8 cellular contexts compared by ENCODE assay signal in the genomic region with DNA sequence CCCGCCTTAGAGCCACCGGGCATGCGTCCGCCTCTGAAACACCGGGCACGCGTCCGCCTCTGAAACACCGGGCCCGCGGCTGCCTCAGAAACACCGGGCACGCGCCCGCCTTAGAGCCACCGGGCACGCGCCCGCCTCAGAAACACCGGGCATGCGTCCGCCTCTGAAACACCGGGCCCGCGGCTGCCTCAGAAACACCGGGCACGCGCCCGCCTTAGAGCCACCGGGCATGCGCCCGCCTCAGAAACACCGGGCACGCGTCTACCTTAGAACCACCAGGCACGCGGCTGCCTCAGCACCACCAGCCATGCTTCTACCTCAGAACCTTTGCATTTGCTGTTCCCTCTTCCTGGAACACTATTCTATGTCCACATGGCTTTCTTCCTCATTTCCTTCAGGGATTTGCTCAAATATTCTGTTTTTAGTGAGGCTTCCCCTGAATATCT. TPM values are rescaled to one million over a fixed set of nuclear protein-coding genes. Genes with fewer than 3 reads are reported as not detected.
A peak's percentile ranks its signal among the peaks of the same experiment; 100 is the strongest.
DNase-seq lines count a peak whose midpoint lies in the region; ATAC-seq, FAIRE-seq and TF ChIP-seq lines count a peak whose summit lies in the region.
"Not testable (repeated sequence)": the region's sequence is repeated elsewhere in the genome, so short reads cannot be mapped to it uniquely, and the experiment has no call there.

No MANE protein-coding gene starts in this region.

- peak; percentile 66 for ATAC-seq in HG03095 (IDR thresholded peaks at IDR 0.05; ENCODE audit: unreplicated experiment)

- not testable (repeated sequence) for TF ChIP-seq POLR2A in GM12892 (IDR thresholded peaks at IDR 0.05; ENCODE audit: low read depth, low read length)

- H3K4me1 ChIP-seq in iPS DF 6.9 (ENCODE audit: control insufficient read depth, insufficient read depth, low read length); urinary bladder (ENCODE audit: insufficient read depth): not testable (repeated sequence)

- WGBS in iPS DF 6.9 (ENCODE audit: insufficient coverage, insufficient read length), result no CpG with 5 or more reads among the region's 37 CpGs
- WGBS in urinary bladder, result under 1% methylated on average over 37 of the region's 37 CpGs

- not testable (repeated sequence) for H3K36me3 ChIP-seq in iPS DF 6.9 (ENCODE audit: control insufficient read depth, insufficient read depth, low read length); urinary bladder (ENCODE audit: insufficient read depth)

- peak overlapping the region; percentile 53; the same call in 1 of the 2 replicates for H3K4me3 ChIP-seq in iPS DF 6.9 (ENCODE audit: low read length)
- H3K4me3 ChIP-seq in urinary bladder (ENCODE audit: low read depth, low read length), result peak overlapping the region; percentile 42

- H3K27ac Mint-ChIP-seq in brain, result peak overlapping the region; percentile 83 to 98 (median 93)

- H3K27me3 ChIP-seq in iPS DF 6.9 (ENCODE audit: control insufficient read depth, insufficient read depth, low read length), result not testable (repeated sequence)

- peak overlapping the region; percentile 94 for H3K27ac ChIP-seq in VCaP
- not testable (repeated sequence) for H3K27ac ChIP-seq in iPS DF 6.9 (ENCODE audit: low read length); urinary bladder (ENCODE audit: low read depth)

- not testable (repeated sequence) for TF ChIP-seq CTCF in VCaP (conservative IDR thresholded peaks at IDR 0.05); brain (conservative IDR thresholded peaks at IDR 0.05)

- peaks cover 25% of the 10 kb centered on the region for H3K4me1 Mint-ChIP-seq in brain

- DNase-seq in GM12892 (ENCODE audit: insufficient read length), result peak; percentile 42
- DNase-seq in NCI-H2196 treated with DMSO at 0.1 percent for 48 hours (lab: John Stamatoyannopoulos, UW; ENCODE audit: unreplicated experiment), result peak; percentile 71
- not testable (repeated sequence) for DNase-seq in iPS DF 6.9 (ENCODE audit: low read depth, low spot score)
- DNase-seq in retina, result peak; percentile 77

- H3K9me3 ChIP-seq in iPS DF 6.9 (ENCODE audit: control insufficient read depth, insufficient read depth, low read length), result not testable (repeated sequence)

- H3K36me3 Mint-ChIP-seq in brain, result not testable (repeated sequence)

- peak; percentile 24 for FAIRE-seq in GM12892 (lab: Jason Lieb, UNC)

- H3K27me3 Mint-ChIP-seq in brain, result peaks cover 12% of the 10 kb centered on the region

- peak overlapping the region; percentile 82 to 92 (median 89) for H3K4me3 Mint-ChIP-seq in brain

- H3K9me3 Mint-ChIP-seq in brain, result not testable (repeated sequence)

RNA-seq across cellular contexts. Expression of a gene that starts 58.4 kb away (rescaled TPM):
- polyA plus RNA-seq in GM12892 (2012; ENCODE audit: missing spikeins), result 28.9 TPM
- 22.3 TPM for polyA plus RNA-seq in brain (ENCODE audit: insufficient read depth, low read depth, low replicate concordance)
- total RNA-seq in urinary bladder, result 49.0 TPM
- polyA plus RNA-seq in urinary bladder, result 30.8 TPM
